ENCODE assay signal across 13 cellular contexts in the genomic region with DNA sequence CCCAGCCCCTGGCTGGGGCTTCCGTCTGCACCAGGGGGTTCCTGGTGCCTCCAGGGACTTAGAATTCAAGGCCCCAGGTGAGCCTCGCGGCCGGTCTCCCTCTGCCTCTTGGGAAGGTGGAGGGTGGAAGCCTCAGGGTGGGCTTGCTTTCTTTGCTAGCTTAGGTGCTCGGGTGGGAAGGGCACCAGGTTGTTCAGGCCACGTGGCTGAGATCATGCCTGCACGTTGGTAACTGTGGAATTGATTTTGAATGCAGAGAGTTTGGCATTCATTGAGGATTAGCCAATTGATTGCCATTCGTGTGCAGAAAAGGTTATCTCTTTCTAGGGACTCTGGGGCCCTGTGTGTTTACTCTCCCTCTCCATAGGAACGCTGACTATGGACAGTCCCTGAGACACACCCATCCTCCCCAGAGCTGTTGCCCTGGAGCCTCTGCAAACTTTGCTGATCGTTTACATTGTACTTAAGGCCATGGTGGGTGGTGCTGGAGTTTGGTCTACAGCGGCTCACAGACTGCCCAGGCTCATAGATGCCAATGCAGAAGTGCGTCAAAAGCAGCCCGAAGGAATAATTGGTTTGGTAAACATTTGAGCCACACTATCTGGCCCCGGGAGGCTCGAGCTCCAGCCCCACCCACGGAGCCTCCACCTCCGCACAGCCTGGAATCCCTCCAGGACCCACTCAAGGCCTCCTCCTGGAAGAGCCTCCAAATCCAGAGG.
A peak's percentile ranks its signal among the peaks of the same experiment; 100 is the strongest.
DNase-seq lines count a peak whose midpoint lies in the region; ATAC-seq and TF ChIP-seq lines count a peak whose summit lies in the region.
"Had no signal": no experiment of that assay in that cellular context is flagged by ENCODE, and none has a peak within 500 bp of the region (broad histone marks: within the 10 kb centered on the region; RNA-seq: fewer than 3 reads in every experiment).

No MANE protein-coding gene starts in this region.

- no peak for ATAC-seq in activated naive CD8-positive, alpha-beta T cell treated with anti-CD3 and anti-CD28 coated beads, Interleukin-2, amount 50 U/mL, for 24 hours
- ATAC-seq: activated CD8-positive, alpha-beta T cell treated with anti-CD3 and anti-CD28 coated beads for 36 hours; GM12878 had no signal

- H3K27me3 Mint-ChIP-seq in osteocyte (ENCODE audit: unreplicated experiment) = no peaks in the 10 kb centered on the region
- peaks cover 3% of the 10 kb centered on the region for H3K27me3 Mint-ChIP-seq in activated naive CD8-positive, alpha-beta T cell treated with anti-CD3 and anti-CD28 coated beads, Interleukin-2, amount 50 U/mL, for 24 hours
- H3K27me3 Mint-ChIP-seq: activated CD8-positive, alpha-beta T cell treated with anti-CD3 and anti-CD28 coated beads for 36 hours had no signal

- no peaks in the 10 kb centered on the region for H3K36me3 Mint-ChIP-seq in osteocyte (ENCODE audit: unreplicated experiment)
- no peaks in the 10 kb centered on the region for H3K36me3 Mint-ChIP-seq in activated naive CD8-positive, alpha-beta T cell treated with anti-CD3 and anti-CD28 coated beads, Interleukin-2, amount 50 U/mL, for 24 hours (ENCODE audit: low read depth)

- no peak overlapping the region for H3K4me3 ChIP-seq in MG63
- H3K4me3 ChIP-seq in iPS-18a (ENCODE audit: low read length) = peak overlapping the region; percentile 31
- H3K4me3 ChIP-seq: dorsolateral prefrontal cortex, GM12878 had no signal

- H3K9me3 Mint-ChIP-seq in osteocyte (ENCODE audit: unreplicated experiment) = no peaks in the 10 kb centered on the region
- no peaks in the 10 kb centered on the region for H3K9me3 Mint-ChIP-seq in activated naive CD8-positive, alpha-beta T cell treated with anti-CD3 and anti-CD28 coated beads, Interleukin-2, amount 50 U/mL, for 24 hours
- H3K9me3 Mint-ChIP-seq: activated CD8-positive, alpha-beta T cell treated with anti-CD3 and anti-CD28 coated beads for 36 hours had no signal

- H3K9ac ChIP-seq in iPS-18a (ENCODE audit: low read length) = peak overlapping the region; percentile 39

- no peak for TF ChIP-seq CTCF in osteocyte (IDR thresholded peaks at IDR 0.05)

- H3K27me3 ChIP-seq in MG63 (no peaks in the 10 kb centered on the region), iPS-18a (ENCODE audit: control insufficient read depth, insufficient read depth, low read length) (no peaks in the 10 kb centered on the region)
- H3K27me3 ChIP-seq: BE2C had no signal

- H3K4me3 Mint-ChIP-seq in osteocyte (ENCODE audit: unreplicated experiment) = no peak overlapping the region
- no peak overlapping the region for H3K4me3 Mint-ChIP-seq in activated naive CD8-positive, alpha-beta T cell treated with anti-CD3 and anti-CD28 coated beads, Interleukin-2, amount 50 U/mL, for 24 hours
- H3K4me3 Mint-ChIP-seq: activated CD8-positive, alpha-beta T cell treated with anti-CD3 and anti-CD28 coated beads for 36 hours had no signal

- DNase-seq in Daoy (ENCODE audit: low read depth) (peak; percentile 21), MG63 (peak; percentile 35), osteocyte (ENCODE audit: extremely low spot score, unreplicated experiment) (peak; percentile 73), SKM-1 treated with dmso at 0.1 percent for 144 hours (lab: John Stamatoyannopoulos, UW; ENCODE audit: unreplicated experiment) (no peak), NCI-H1417 (lab: John Stamatoyannopoulos, UW) (no peak), posterior cingulate gyrus (no peak)
- DNase-seq in activated naive CD8-positive, alpha-beta T cell treated with anti-CD3 and anti-CD28 coated beads, Interleukin-2, amount 50 U/mL, for 24 hours = no peak
- DNase-seq: activated CD8-positive, alpha-beta T cell treated with anti-CD3 and anti-CD28 coated beads for 36 hours; BE2C; NCI-H2081 had no signal

- H3K9me3 ChIP-seq in MG63 = no peaks in the 10 kb centered on the region
- H3K9me3 ChIP-seq in iPS-18a (ENCODE audit: control insufficient read depth, low read depth, low read length) = no peaks in the 10 kb centered on the region

- peaks cover 30% of the 10 kb centered on the region for H3K4me1 ChIP-seq in iPS-18a (ENCODE audit: control insufficient read depth, low read depth, low read length)
- H3K4me1 ChIP-seq: BE2C had no signal

- H3K4me1 Mint-ChIP-seq in osteocyte (ENCODE audit: unreplicated experiment) = peaks cover 19% of the 10 kb centered on the region
- H3K4me1 Mint-ChIP-seq in activated naive CD8-positive, alpha-beta T cell treated with anti-CD3 and anti-CD28 coated beads, Interleukin-2, amount 50 U/mL, for 24 hours = no peaks in the 10 kb centered on the region

- peak overlapping the region; percentile 57 for H3K27ac ChIP-seq in iPS-18a (ENCODE audit: low read length)
- H3K27ac ChIP-seq: dorsolateral prefrontal cortex had no signal

- H3K36me3 ChIP-seq in MG63 (no peaks in the 10 kb centered on the region), iPS-18a (ENCODE audit: control insufficient read depth, low read depth, low read length) (no peaks in the 10 kb centered on the region)
- H3K36me3 ChIP-seq: BE2C had no signal

- intact Hi-C loops in posterior cingulate gyrus (cut with DNase I) = no loop called here

- H3K27ac Mint-ChIP-seq in osteocyte (ENCODE audit: unreplicated experiment) = peak overlapping the region; percentile 44
- H3K27ac Mint-ChIP-seq in activated naive CD8-positive, alpha-beta T cell treated with anti-CD3 and anti-CD28 coated beads, Interleukin-2, amount 50 U/mL, for 24 hours = no peak overlapping the region
- H3K27ac Mint-ChIP-seq: activated CD8-positive, alpha-beta T cell treated with anti-CD3 and anti-CD28 coated beads for 36 hours had no signal

Comparison
In these comparisons a context has a peak if more than half of its experiments do, and no peak if none do; other contexts are left out.
1. DNase-seq: peak in Daoy (single experiment), MG63 (single experiment) and osteocyte (single experiment); none in activated naive CD8-positive, alpha-beta T cell treated with anti-CD3 and anti-CD28 coated beads, Interleukin-2, amount 50 U/mL, for 24 hours (single experiment), SKM-1 treated with dmso at 0.1 percent for 144 hours (single experiment), NCI-H1417 (0 of 3) and posterior cingulate gyrus (0 of 10).